In genomic region chr6:106804238-106805016, GRCh38 we compare ENCODE assay signal across 20 cellular contexts.
DNase-seq lines count a peak whose midpoint lies in the region; ATAC-seq and TF ChIP-seq lines count a peak whose summit lies in the region.
"Had no signal": no experiment of that assay in that cellular context is flagged by ENCODE, and none has a peak within 500 bp of the region (broad histone marks: within the 10 kb centered on the region; RNA-seq: fewer than 3 reads in every experiment).

No MANE protein-coding gene starts in this region.

- no peak overlapping the region for H3K4me2 ChIP-seq in SU-DHL-6 (ENCODE audit: low read depth, low read length, poor library complexity, severe bottlenecking)
- H3K4me2 ChIP-seq: SK-N-SH had no signal

- H3K27me3 Mint-ChIP-seq in progenitor cell of endocrine pancreas, result no peaks in the 10 kb centered on the region
- H3K27me3 Mint-ChIP-seq: dendritic cell treated with granulocyte-macrophage colony-stimulating factor and Interleukin-4, amounts not matched to agents 40 ng/mL and 50 ng/mL, for 4 days; IgD-negative memory B cell had no signal

- peak overlapping the region; percentile 95 for H3K27ac Mint-ChIP-seq in progenitor cell of endocrine pancreas
- H3K27ac Mint-ChIP-seq: activated CD4-positive, alpha-beta T cell treated with anti-CD3 and anti-CD28 coated beads, Interleukin-2, amount 10 ng/mL, durations not matched to agents 7 days and 5 days; activated naive CD4-positive, alpha-beta T cell treated with anti-CD3 and anti-CD28 coated beads for 36 hours; dendritic cell treated with granulocyte-macrophage colony-stimulating factor and Interleukin-4, amounts not matched to agents 40 ng/mL and 50 ng/mL, for 4 days; IgD-negative memory B cell had no signal

- DNase-seq in HT-29 (ENCODE audit: low spot score), result peak; percentile 74
- peak; percentile 61 for DNase-seq in islet precursor cell
- DNase-seq in progenitor cell of endocrine pancreas (ENCODE audit: low spot score, unreplicated experiment), result no peak
- DNase-seq in BE2C, result no peak
- DNase-seq in gastrocnemius medialis, result no peak
- DNase-seq: activated CD4-positive, alpha-beta T cell treated with anti-CD3 and anti-CD28 coated beads, Interleukin-2, amount 10 ng/mL, durations not matched to agents 7 days and 5 days; activated naive CD4-positive, alpha-beta T cell treated with anti-CD3 and anti-CD28 coated beads for 36 hours; activated T-cell treated with anti-CD3 and anti-CD28 coated beads for 4 hours; erythroblast; NCI-H2029; NCI-H524; PC-3; SK-N-SH; stimulated activated CD4-positive, alpha-beta T cell treated with anti-CD3 and anti-CD28 coated beads, Interleukin-4, amount 100 ng/mL, for 24 hours had no signal

- in situ Hi-C loops in gastrocnemius medialis (cut with MboI; ENCODE audit: low sequenced_read_pairs in 4 of 4), result no loop called here

- H3K27me3 ChIP-seq in SU-DHL-6 (ENCODE audit: low read length) (no peaks in the 10 kb centered on the region), BE2C (no peaks in the 10 kb centered on the region), gastrocnemius medialis (no peaks in the 10 kb centered on the region)

- peak overlapping the region; percentile 13 for H3K4me3 Mint-ChIP-seq in progenitor cell of endocrine pancreas (ENCODE audit: low read depth)
- H3K4me3 Mint-ChIP-seq: activated CD4-positive, alpha-beta T cell treated with anti-CD3 and anti-CD28 coated beads, Interleukin-2, amount 10 ng/mL, durations not matched to agents 7 days and 5 days; activated naive CD4-positive, alpha-beta T cell treated with anti-CD3 and anti-CD28 coated beads for 36 hours; dendritic cell treated with granulocyte-macrophage colony-stimulating factor and Interleukin-4, amounts not matched to agents 40 ng/mL and 50 ng/mL, for 4 days had no signal

- H3K9ac ChIP-seq in SU-DHL-6 (ENCODE audit: low read length), result no peak overlapping the region
- H3K9ac ChIP-seq: parathyroid adenoma, SK-N-SH had no signal

- peaks cover 23% of the 10 kb centered on the region; the same call in 1 of the 2 replicates for H3K9me3 ChIP-seq in SU-DHL-6 (ENCODE audit: insufficient read depth, low read length)
- no peaks in the 10 kb centered on the region; the same call in 1 of the 2 replicates for H3K9me3 ChIP-seq in BE2C
- peaks cover 0 to 3% (median 0%) of the 10 kb centered on the region in 3 donors for H3K9me3 ChIP-seq in gastrocnemius medialis
- H3K9me3 ChIP-seq: SK-N-SH had no signal

- H3K36me3 Mint-ChIP-seq in progenitor cell of endocrine pancreas (ENCODE audit: insufficient read depth), result peaks cover 11% of the 10 kb centered on the region
- H3K36me3 Mint-ChIP-seq: IgD-negative memory B cell had no signal

- no peaks in the 10 kb centered on the region for H3K4me1 ChIP-seq in BE2C
- peaks cover 3 to 5% of the 10 kb centered on the region in 2 donors for H3K4me1 ChIP-seq in gastrocnemius medialis
- H3K4me1 ChIP-seq: parathyroid adenoma had no signal

- no peaks in the 10 kb centered on the region for H3K36me3 ChIP-seq in SU-DHL-6 (ENCODE audit: low read length)
- no peaks in the 10 kb centered on the region for H3K36me3 ChIP-seq in BE2C
- no peaks in the 10 kb centered on the region for H3K36me3 ChIP-seq in gastrocnemius medialis

- ATAC-seq in activated CD4-positive, CD25-positive, alpha-beta regulatory T cell treated with anti-CD3 and anti-CD28 coated beads, Interleukin-2, amount 50 U/mL, for 24 hours, result no peak
- ATAC-seq in HG03520 (IDR thresholded peaks at IDR 0.05; ENCODE audit: unreplicated experiment) (no peak), gastrocnemius medialis (no peak)
- ATAC-seq: PC-3 had no signal

- no peaks in the 10 kb centered on the region for H4K20me1 ChIP-seq in SU-DHL-6 (ENCODE audit: low read depth, low read length)

- peaks cover 16% of the 10 kb centered on the region for H3K9me3 Mint-ChIP-seq in progenitor cell of endocrine pancreas (ENCODE audit: low read depth)

- no peak for TF ChIP-seq CTCF in SU-DHL-6 (IDR thresholded peaks at IDR 0.05; ENCODE audit: insufficient read depth, low read length, poor library complexity, severe bottlenecking)
- no peak for TF ChIP-seq CTCF in progenitor cell of endocrine pancreas (IDR thresholded peaks at IDR 0.05; ENCODE audit: unreplicated experiment)
- no peak for TF ChIP-seq CTCF in BE2C (IDR thresholded peaks at IDR 0.05; ENCODE audit: low read depth, low read length)
- no peak for TF ChIP-seq CTCF in gastrocnemius medialis (IDR thresholded peaks at IDR 0.05 in 4 of 5, conservative IDR thresholded peaks at IDR 0.05 in 1 of 5)

- intact Hi-C loops in gastrocnemius medialis (cut with DNase I; ENCODE audit: low total_unique reads), result no loop called here

- peak overlapping the region; percentile 55 for H2AFZ ChIP-seq in SU-DHL-6 (ENCODE audit: low read depth, low read length, severe bottlenecking)
- H2AFZ ChIP-seq: parathyroid adenoma had no signal

- no peak for TF ChIP-seq POLR2A in gastrocnemius medialis (IDR thresholded peaks at IDR 0.05)

- H3K27ac ChIP-seq in SU-DHL-6 (ENCODE audit: low read depth, low read length) (no peak overlapping the region), gastrocnemius medialis (no peak overlapping the region)
- H3K27ac ChIP-seq: parathyroid adenoma had no signal

- no peaks in the 10 kb centered on the region for H3K9me2 ChIP-seq in SU-DHL-6 (replicated peaks; ENCODE audit: insufficient read depth, low read length)
- H3K9me2 ChIP-seq: SK-N-SH had no signal

- H3K79me2 ChIP-seq in SU-DHL-6 (ENCODE audit: insufficient read depth, low read length), result no peaks in the 10 kb centered on the region
- H3K79me2 ChIP-seq: parathyroid adenoma had no signal

- H3F3A ChIP-seq in SU-DHL-6 (ENCODE audit: insufficient read depth), result no peaks in the 10 kb centered on the region

- H3K4me3 ChIP-seq in SU-DHL-6 (ENCODE audit: insufficient read depth, low read length, poor library complexity, severe bottlenecking) (no peak overlapping the region), BE2C (ENCODE audit: low read depth, low read length) (no peak overlapping the region), gastrocnemius medialis (no peak overlapping the region)

- peaks cover 50% of the 10 kb centered on the region for H3K4me1 Mint-ChIP-seq in progenitor cell of endocrine pancreas (ENCODE audit: low read depth)

Comparison
In these comparisons a context has a peak if more than half of its experiments do, and no peak if none do; other contexts are left out.
1. DNase-seq: peak in HT-29 (single experiment) and islet precursor cell (single experiment); none in progenitor cell of endocrine pancreas (single experiment), BE2C (single experiment) and gastrocnemius medialis (0 of 2).